ENCODE assay signal across 1 cellular context in the genomic region with DNA sequence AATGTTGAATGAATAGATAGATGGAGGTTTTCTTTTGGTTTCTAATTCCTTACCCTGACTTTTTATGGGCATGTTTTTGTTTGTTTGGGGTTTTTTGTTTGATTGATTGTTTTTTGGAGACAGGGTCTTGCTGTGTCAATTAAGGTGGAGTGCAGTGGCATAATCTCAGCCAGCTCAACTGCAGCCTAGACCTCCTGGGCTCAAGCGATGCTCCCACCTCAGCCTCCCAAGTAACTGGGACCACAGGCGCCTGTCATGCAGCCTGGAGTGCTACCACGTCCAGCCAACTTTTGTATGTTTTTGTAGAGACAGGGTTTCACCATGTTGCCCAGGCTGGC.
A peak's percentile ranks its signal among the peaks of the same experiment; 100 is the strongest.
TF ChIP-seq lines count a peak whose summit lies in the region.

No MANE protein-coding gene starts in this region.

TF ChIP-seq in GM12878, 131 proteins besides CTCF, POLR2A, EP300 and RAD21:
- TF ChIP-seq, protein P1, sequence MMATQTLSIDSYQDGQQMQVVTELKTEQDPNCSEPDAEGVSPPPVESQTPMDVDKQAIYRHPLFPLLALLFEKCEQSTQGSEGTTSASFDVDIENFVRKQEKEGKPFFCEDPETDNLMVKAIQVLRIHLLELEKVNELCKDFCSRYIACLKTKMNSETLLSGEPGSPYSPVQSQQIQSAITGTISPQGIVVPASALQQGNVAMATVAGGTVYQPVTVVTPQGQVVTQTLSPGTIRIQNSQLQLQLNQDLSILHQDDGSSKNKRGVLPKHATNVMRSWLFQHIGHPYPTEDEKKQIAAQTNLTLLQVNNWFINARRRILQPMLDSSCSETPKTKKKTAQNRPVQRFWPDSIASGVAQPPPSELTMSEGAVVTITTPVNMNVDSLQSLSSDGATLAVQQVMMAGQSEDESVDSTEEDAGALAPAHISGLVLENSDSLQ (IDR thresholded peaks at IDR 0.05), result 0 out of 2 replicates have a peak, but pooled peaks have one; percentile 26
- no peak for TF ChIP-seq SIN3A (IDR thresholded peaks at IDR 0.05; ENCODE audit: low read depth, low read length)
- no peak for TF ChIP-seq CHD4 (IDR thresholded peaks at IDR 0.05)
- TF ChIP-seq PAX8 (IDR thresholded peaks at IDR 0.05), result no peak
- no peak for TF ChIP-seq SMC3 (IDR thresholded peaks at IDR 0.05; ENCODE audit: borderline replicate concordance, low read length)
- TF ChIP-seq USF1 (IDR thresholded peaks at IDR 0.05; ENCODE audit: borderline replicate concordance, extremely low read length, insufficient read depth, low read depth, low read length), result no peak
- no peak for TF ChIP-seq CHD2 (IDR thresholded peaks at IDR 0.05; ENCODE audit: borderline replicate concordance, low read depth, low read length)
- TF ChIP-seq MEF2B (IDR thresholded peaks at IDR 0.05; ENCODE audit: partially characterized antibody, poor library complexity, severe bottlenecking), result no peak
